In the genomic region with DNA sequence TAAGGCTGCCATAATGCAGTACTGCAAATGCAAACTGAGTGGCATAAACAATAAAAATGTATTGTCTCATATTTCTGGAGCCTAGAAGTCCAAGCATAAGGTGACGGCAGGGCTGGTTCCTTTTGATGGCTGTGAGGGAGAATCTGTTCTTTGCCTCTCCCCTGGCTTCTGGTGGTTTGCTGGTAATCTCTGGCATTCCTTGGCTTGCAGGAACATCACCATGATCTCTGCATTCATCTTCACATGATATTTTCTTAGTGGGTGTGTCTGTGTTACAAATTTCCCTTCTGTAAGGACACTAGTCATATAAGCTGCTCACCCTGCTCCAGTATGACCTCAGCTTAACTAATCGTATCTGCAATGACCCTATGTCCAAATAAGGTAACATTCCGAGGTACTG, we compare ENCODE assay signal across 26 cellular contexts.
"Had no signal": no experiment of that assay in that cellular context is flagged by ENCODE, and none has a peak within 500 bp of the region (broad histone marks: within the 10 kb centered on the region; RNA-seq: fewer than 3 reads in every experiment).

No MANE protein-coding gene starts in this region.

- H3K27ac ChIP-seq: coronary artery, foreskin keratinocyte, hepatocyte, neural progenitor cell, parathyroid adenoma, psoas muscle, right lobe of liver, suprapubic skin, tibial artery, upper lobe of right lung had no signal

- H3K79me2 ChIP-seq: hepatocyte, parathyroid adenoma had no signal

- DNase-seq: effector CD4-positive, alpha-beta T cell; endodermal cell; erythroblast; foreskin keratinocyte; head of caudate nucleus; left colon; left ventricle myocardium superior; mesenchymal stem cell; midbrain; nucleus accumbens; psoas muscle; retina; right lobe of liver; stimulated activated CD4-positive, alpha-beta T cell treated with anti-CD3 and anti-CD28 coated beads, Interleukin-4, amount 100 ng/mL, for 1 hour; stimulated activated CD8-positive, alpha-beta memory T cell treated with anti-CD3 and anti-CD28 coated beads, Interleukin-4, amount 100 ng/mL, for 48 hours; stimulated activated naive CD8-positive, alpha-beta T cell treated with anti-CD3 and anti-CD28 coated beads, Interleukin-15, Interleukin-2, amounts not matched to agents 100 U/mL and 50 U/mL, for 24 hours; tibial artery; upper lobe of right lung had no signal

- H3K4me1 ChIP-seq: foreskin keratinocyte, neural progenitor cell, psoas muscle, right lobe of liver, tibial artery, upper lobe of right lung had no signal

- H3K4me2 ChIP-seq: hepatocyte, neural progenitor cell had no signal

- H3K9me3 ChIP-seq: psoas muscle, right lobe of liver, suprapubic skin, upper lobe of right lung had no signal

- H3K4me3 ChIP-seq: coronary artery, hepatocyte, lung, neural progenitor cell, psoas muscle, right lobe of liver, suprapubic skin, tibial artery, upper lobe of right lung had no signal

- ATAC-seq: foreskin keratinocyte; left colon; left ventricle myocardium superior; natural killer cell treated with Interleukin-12 subunit alpha and Interleukin-12 subunit beta and Interleukin-15 and Interleukin-18, amount 100 ng/mL, for 72 hours; psoas muscle; right lobe of liver; stimulated activated effector memory CD8-positive, alpha-beta T cell treated with anti-CD3 and anti-CD28 coated beads, Interleukin-12 subunit alpha, Interleukin-12 subunit beta, amount 100 ng/mL, for 72 hours; stimulated activated naive CD8-positive, alpha-beta T cell treated with anti-CD3 and anti-CD28 coated beads, Interleukin-15, Interleukin-2, amounts not matched to agents 100 U/mL and 50 U/mL, for 24 hours; upper lobe of right lung had no signal

- H2AFZ ChIP-seq: hepatocyte, neural progenitor cell, parathyroid adenoma had no signal

- H3K36me3 ChIP-seq: neural progenitor cell, right lobe of liver, suprapubic skin, tibial artery, upper lobe of right lung had no signal

- H3K27me3 ChIP-seq: foreskin keratinocyte, hepatocyte, neural progenitor cell, right lobe of liver, suprapubic skin, tibial artery, upper lobe of right lung had no signal

- H3K9ac ChIP-seq: neural progenitor cell, parathyroid adenoma had no signal
